12 cellular contexts compared by ENCODE assay signal in genomic region chr10:3107426-3107961, GRCh38. TPM values are rescaled to one million over a fixed set of nuclear protein-coding genes. Genes with fewer than 3 reads are reported as not detected.
A peak's percentile ranks its signal among the peaks of the same experiment; 100 is the strongest.
DNase-seq lines count a peak whose midpoint lies in the region; ATAC-seq, FAIRE-seq and TF ChIP-seq lines count a peak whose summit lies in the region.
"Had no signal": no experiment of that assay in that cellular context is flagged by ENCODE, and none has a peak within 500 bp of the region (broad histone marks: within the 10 kb centered on the region; RNA-seq: fewer than 3 reads in every experiment).

No MANE protein-coding gene starts in this region.

- ATAC-seq in GM19455 (IDR thresholded peaks at IDR 0.05; ENCODE audit: unreplicated experiment) (no peak), GM19023 (IDR thresholded peaks at IDR 0.05; ENCODE audit: unreplicated experiment) (no peak)
- no peak for ATAC-seq in activated CD8-positive, alpha-beta memory T cell treated with anti-CD3 and anti-CD28 coated beads, Interleukin-2, amount 10 ng/mL, durations not matched to agents 7 days and 5 days

- peaks cover 62% of the 10 kb centered on the region for H3K36me3 Mint-ChIP-seq in activated T-helper 1 cell treated with anti-CD3 and anti-CD28 coated beads, Interleukin-12 subunit alpha, Interleukin-12 subunit beta, Interleukin-2, Interleukin-4 antibody, amounts not matched to agents 30 ng/mL and 10 ng/mL and 1 ng/mL, durations not matched to agents 14 hours and 24 hours and 36 hours (ENCODE audit: low read depth)
- H3K36me3 Mint-ChIP-seq in activated CD8-positive, alpha-beta memory T cell treated with anti-CD3 and anti-CD28 coated beads, Interleukin-2, amount 10 ng/mL, durations not matched to agents 7 days and 5 days, result peaks cover 69% of the 10 kb centered on the region

- peak; percentile 100 for DNase-seq in RCC 7860 (ENCODE audit: low spot score)
- peak; percentile 98 for DNase-seq in epithelial cell of proximal tubule (ENCODE audit: low read depth)
- peak; percentile 96 for DNase-seq in medulla oblongata (ENCODE audit: extremely low spot score)
- peak; percentile 51 to 67 for DNase-seq in tibial nerve (ENCODE audit: low spot score in 2 of 2)
- no peak for DNase-seq in activated T-helper 1 cell treated with anti-CD3 and anti-CD28 coated beads, Interleukin-12 subunit alpha, Interleukin-12 subunit beta, Interleukin-2, Interleukin-4 antibody, amounts not matched to agents 30 ng/mL and 10 ng/mL and 1 ng/mL, durations not matched to agents 14 hours and 24 hours and 36 hours (ENCODE audit: low spot score)
- no peak for DNase-seq in activated CD8-positive, alpha-beta memory T cell treated with anti-CD3 and anti-CD28 coated beads, Interleukin-2, amount 10 ng/mL, durations not matched to agents 7 days and 5 days
- DNase-seq: T-helper 1 cell had no signal

- H3K27ac ChIP-seq in tibial nerve, result peak overlapping the region; percentile 64 to 92 (median 81)

- TF ChIP-seq POLR2A in tibial nerve (IDR thresholded peaks at IDR 0.05), result no peak

- no peak overlapping the region for H3K4me3 Mint-ChIP-seq in activated T-helper 1 cell treated with anti-CD3 and anti-CD28 coated beads, Interleukin-12 subunit alpha, Interleukin-12 subunit beta, Interleukin-2, Interleukin-4 antibody, amounts not matched to agents 30 ng/mL and 10 ng/mL and 1 ng/mL, durations not matched to agents 14 hours and 24 hours and 36 hours
- H3K4me3 Mint-ChIP-seq in activated CD8-positive, alpha-beta memory T cell treated with anti-CD3 and anti-CD28 coated beads, Interleukin-2, amount 10 ng/mL, durations not matched to agents 7 days and 5 days, result no peak overlapping the region
- H3K4me3 Mint-ChIP-seq: neural crest cell had no signal

- H3K27ac Mint-ChIP-seq in activated T-helper 1 cell treated with anti-CD3 and anti-CD28 coated beads, Interleukin-12 subunit alpha, Interleukin-12 subunit beta, Interleukin-2, Interleukin-4 antibody, amounts not matched to agents 30 ng/mL and 10 ng/mL and 1 ng/mL, durations not matched to agents 14 hours and 24 hours and 36 hours, result no peak overlapping the region
- H3K27ac Mint-ChIP-seq in activated CD8-positive, alpha-beta memory T cell treated with anti-CD3 and anti-CD28 coated beads, Interleukin-2, amount 10 ng/mL, durations not matched to agents 7 days and 5 days, result no peak overlapping the region

- H3K9me3 ChIP-seq in tibial nerve, result no peaks in the 10 kb centered on the region

- CTCF ChIA-PET in activated CD8-positive, alpha-beta memory T cell treated with anti-CD3 and anti-CD28 coated beads, Interleukin-2, amount 10 ng/mL, durations not matched to agents 7 days and 5 days (lab: Charles Lee), result no interaction called here

- WGBS in tibial nerve, 2 donors, result 35 to 51% methylated on average over 17 to 22 of the region's 22 CpGs

- H3K9me3 Mint-ChIP-seq in activated T-helper 1 cell treated with anti-CD3 and anti-CD28 coated beads, Interleukin-12 subunit alpha, Interleukin-12 subunit beta, Interleukin-2, Interleukin-4 antibody, amounts not matched to agents 30 ng/mL and 10 ng/mL and 1 ng/mL, durations not matched to agents 14 hours and 24 hours and 36 hours, result no peaks in the 10 kb centered on the region
- no peaks in the 10 kb centered on the region for H3K9me3 Mint-ChIP-seq in activated CD8-positive, alpha-beta memory T cell treated with anti-CD3 and anti-CD28 coated beads, Interleukin-2, amount 10 ng/mL, durations not matched to agents 7 days and 5 days (ENCODE audit: low read depth)
- H3K9me3 Mint-ChIP-seq: neural crest cell had no signal

- peaks cover 0 to 12% (median 0%) of the 10 kb centered on the region in 4 donors for H3K4me1 ChIP-seq in tibial nerve

- peak; percentile 84 to 90 for TF ChIP-seq EP300 in tibial nerve (IDR thresholded peaks at IDR 0.05)

- H3K4me3 ChIP-seq in epithelial cell of proximal tubule (ENCODE audit: low read depth, low read length) (peak overlapping the region; percentile 9), tibial nerve (peak overlapping the region in 1 of 4 donors; percentile 26)

- H3K36me3 ChIP-seq in tibial nerve, result peaks cover 0 to 29% (median 0%) of the 10 kb centered on the region in 3 donors

- H3K27me3 Mint-ChIP-seq in activated T-helper 1 cell treated with anti-CD3 and anti-CD28 coated beads, Interleukin-12 subunit alpha, Interleukin-12 subunit beta, Interleukin-2, Interleukin-4 antibody, amounts not matched to agents 30 ng/mL and 10 ng/mL and 1 ng/mL, durations not matched to agents 14 hours and 24 hours and 36 hours (ENCODE audit: insufficient read depth), result no peaks in the 10 kb centered on the region
- H3K27me3 Mint-ChIP-seq in activated CD8-positive, alpha-beta memory T cell treated with anti-CD3 and anti-CD28 coated beads, Interleukin-2, amount 10 ng/mL, durations not matched to agents 7 days and 5 days, result no peaks in the 10 kb centered on the region

- TF ChIP-seq CTCF in epithelial cell of proximal tubule (conservative IDR thresholded peaks at IDR 0.05; ENCODE audit: low read depth, low read length) (no peak), tibial nerve (IDR thresholded peaks at IDR 0.05) (no peak)

- H3K27me3 ChIP-seq in tibial nerve, result no peaks in the 10 kb centered on the region

- H3K4me1 Mint-ChIP-seq in activated T-helper 1 cell treated with anti-CD3 and anti-CD28 coated beads, Interleukin-12 subunit alpha, Interleukin-12 subunit beta, Interleukin-2, Interleukin-4 antibody, amounts not matched to agents 30 ng/mL and 10 ng/mL and 1 ng/mL, durations not matched to agents 14 hours and 24 hours and 36 hours (ENCODE audit: low read depth), result no peaks in the 10 kb centered on the region
- peaks cover 4% of the 10 kb centered on the region for H3K4me1 Mint-ChIP-seq in activated CD8-positive, alpha-beta memory T cell treated with anti-CD3 and anti-CD28 coated beads, Interleukin-2, amount 10 ng/mL, durations not matched to agents 7 days and 5 days

- peak; percentile 99 for FAIRE-seq in RCC 7860 (lab: Jason Lieb, UNC)
- FAIRE-seq: colon, urothelium cell line had no signal

- intact Hi-C loops in activated T-helper 1 cell treated with anti-CD3 and anti-CD28 coated beads, Interleukin-12 subunit alpha, Interleukin-12 subunit beta, Interleukin-2, Interleukin-4 antibody, amounts not matched to agents 30 ng/mL and 10 ng/mL and 1 ng/mL, durations not matched to agents 14 hours and 24 hours and 36 hours (cut with micrococcal nuclease), result no loop called here

RNA-seq across cellular contexts. Expression of gene PFKP, which starts 40.1 kb away (rescaled TPM):
- total RNA-seq in epithelial cell of proximal tubule (377 and 402 TPM in 2 replicates), tibial nerve (10 to 100 TPM; 22.4 to 45.4 (median 29.1) TPM)
- 264 and 267 TPM in 2 replicates for total RNA-seq in activated T-helper 1 cell treated with anti-CD3 and anti-CD28 coated beads, Interleukin-12 subunit alpha, Interleukin-12 subunit beta, Interleukin-2, Interleukin-4 antibody, amounts not matched to agents 30 ng/mL and 10 ng/mL and 1 ng/mL, durations not matched to agents 14 hours and 24 hours and 36 hours
- 100 to 1,000 TPM; 230 to 262 TPM for total RNA-seq in activated CD8-positive, alpha-beta memory T cell treated with anti-CD3 and anti-CD28 coated beads, Interleukin-2, amount 10 ng/mL, durations not matched to agents 7 days and 5 days

Comparison
In these comparisons a context has a peak if more than half of its experiments do, and no peak if none do; other contexts are left out.
1. DNase-seq: peak in RCC 7860 (single experiment), epithelial cell of proximal tubule (single experiment), medulla oblongata (single experiment) and tibial nerve (2 of 2); none in activated T-helper 1 cell treated with anti-CD3 and anti-CD28 coated beads, Interleukin-12 subunit alpha, Interleukin-12 subunit beta, Interleukin-2, Interleukin-4 antibody, amounts not matched to agents 30 ng/mL and 10 ng/mL and 1 ng/mL, durations not matched to agents 14 hours and 24 hours and 36 hours (single experiment) and activated CD8-positive, alpha-beta memory T cell treated with anti-CD3 and anti-CD28 coated beads, Interleukin-2, amount 10 ng/mL, durations not matched to agents 7 days and 5 days (single experiment).